ENCODE assay signal across 2 cellular contexts in the genomic region with DNA sequence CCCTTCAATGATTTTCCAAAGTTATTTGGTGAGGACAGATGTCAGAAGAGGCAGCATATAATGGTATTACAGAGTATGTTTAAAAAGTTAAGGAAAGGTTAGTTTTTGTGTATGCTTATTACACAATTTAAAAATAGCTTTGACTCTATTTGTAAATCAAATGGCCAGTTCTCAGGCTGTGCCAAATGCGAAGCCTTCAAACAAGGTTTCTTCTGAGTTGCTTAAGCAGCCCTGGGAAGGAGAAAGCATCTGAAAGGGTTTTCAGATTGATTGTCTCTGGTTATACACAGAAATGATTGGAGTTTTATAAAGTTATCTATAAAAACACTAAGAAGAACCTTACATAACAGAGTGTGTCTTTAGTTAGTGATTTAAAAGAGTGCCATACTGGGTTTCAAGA.
TF ChIP-seq lines count a peak whose summit lies in the region.

No MANE protein-coding gene starts in this region.

TF ChIP-seq in SK-N-SH, 30 proteins besides CTCF, POLR2A, EP300 and RAD21 (continued from another document):
- TF ChIP-seq, protein P1, sequence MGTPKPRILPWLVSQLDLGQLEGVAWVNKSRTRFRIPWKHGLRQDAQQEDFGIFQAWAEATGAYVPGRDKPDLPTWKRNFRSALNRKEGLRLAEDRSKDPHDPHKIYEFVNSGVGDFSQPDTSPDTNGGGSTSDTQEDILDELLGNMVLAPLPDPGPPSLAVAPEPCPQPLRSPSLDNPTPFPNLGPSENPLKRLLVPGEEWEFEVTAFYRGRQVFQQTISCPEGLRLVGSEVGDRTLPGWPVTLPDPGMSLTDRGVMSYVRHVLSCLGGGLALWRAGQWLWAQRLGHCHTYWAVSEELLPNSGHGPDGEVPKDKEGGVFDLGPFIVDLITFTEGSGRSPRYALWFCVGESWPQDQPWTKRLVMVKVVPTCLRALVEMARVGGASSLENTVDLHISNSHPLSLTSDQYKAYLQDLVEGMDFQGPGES (IDR thresholded peaks at IDR 0.05; ENCODE audit: low read depth, low read length): no peak

TF ChIP-seq in SK-N-SH treated with all-trans-retinoic acid at 6 μM for 48 hours, 23 proteins besides CTCF, POLR2A, EP300 and RAD21 (continued from another document):
- TF ChIP-seq, protein P2, sequence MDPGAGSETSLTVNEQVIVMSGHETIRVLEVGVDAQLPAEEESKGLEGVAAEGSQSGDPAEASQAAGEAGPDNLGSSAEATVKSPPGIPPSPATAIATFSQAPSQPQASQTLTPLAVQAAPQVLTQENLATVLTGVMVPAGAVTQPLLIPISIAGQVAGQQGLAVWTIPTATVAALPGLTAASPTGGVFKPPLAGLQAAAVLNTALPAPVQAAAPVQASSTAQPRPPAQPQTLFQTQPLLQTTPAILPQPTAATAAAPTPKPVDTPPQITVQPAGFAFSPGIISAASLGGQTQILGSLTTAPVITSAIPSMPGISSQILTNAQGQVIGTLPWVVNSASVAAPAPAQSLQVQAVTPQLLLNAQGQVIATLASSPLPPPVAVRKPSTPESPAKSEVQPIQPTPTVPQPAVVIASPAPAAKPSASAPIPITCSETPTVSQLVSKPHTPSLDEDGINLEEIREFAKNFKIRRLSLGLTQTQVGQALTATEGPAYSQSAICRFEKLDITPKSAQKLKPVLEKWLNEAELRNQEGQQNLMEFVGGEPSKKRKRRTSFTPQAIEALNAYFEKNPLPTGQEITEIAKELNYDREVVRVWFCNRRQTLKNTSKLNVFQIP (CRISPR knock-in tag; IDR thresholded peaks at IDR 0.05; ENCODE audit: borderline replicate concordance, low read depth): no peak
- no peak for TF ChIP-seq BACH2 (CRISPR knock-in tag; IDR thresholded peaks at IDR 0.05; ENCODE audit: borderline replicate concordance)
- TF ChIP-seq, protein P3, sequence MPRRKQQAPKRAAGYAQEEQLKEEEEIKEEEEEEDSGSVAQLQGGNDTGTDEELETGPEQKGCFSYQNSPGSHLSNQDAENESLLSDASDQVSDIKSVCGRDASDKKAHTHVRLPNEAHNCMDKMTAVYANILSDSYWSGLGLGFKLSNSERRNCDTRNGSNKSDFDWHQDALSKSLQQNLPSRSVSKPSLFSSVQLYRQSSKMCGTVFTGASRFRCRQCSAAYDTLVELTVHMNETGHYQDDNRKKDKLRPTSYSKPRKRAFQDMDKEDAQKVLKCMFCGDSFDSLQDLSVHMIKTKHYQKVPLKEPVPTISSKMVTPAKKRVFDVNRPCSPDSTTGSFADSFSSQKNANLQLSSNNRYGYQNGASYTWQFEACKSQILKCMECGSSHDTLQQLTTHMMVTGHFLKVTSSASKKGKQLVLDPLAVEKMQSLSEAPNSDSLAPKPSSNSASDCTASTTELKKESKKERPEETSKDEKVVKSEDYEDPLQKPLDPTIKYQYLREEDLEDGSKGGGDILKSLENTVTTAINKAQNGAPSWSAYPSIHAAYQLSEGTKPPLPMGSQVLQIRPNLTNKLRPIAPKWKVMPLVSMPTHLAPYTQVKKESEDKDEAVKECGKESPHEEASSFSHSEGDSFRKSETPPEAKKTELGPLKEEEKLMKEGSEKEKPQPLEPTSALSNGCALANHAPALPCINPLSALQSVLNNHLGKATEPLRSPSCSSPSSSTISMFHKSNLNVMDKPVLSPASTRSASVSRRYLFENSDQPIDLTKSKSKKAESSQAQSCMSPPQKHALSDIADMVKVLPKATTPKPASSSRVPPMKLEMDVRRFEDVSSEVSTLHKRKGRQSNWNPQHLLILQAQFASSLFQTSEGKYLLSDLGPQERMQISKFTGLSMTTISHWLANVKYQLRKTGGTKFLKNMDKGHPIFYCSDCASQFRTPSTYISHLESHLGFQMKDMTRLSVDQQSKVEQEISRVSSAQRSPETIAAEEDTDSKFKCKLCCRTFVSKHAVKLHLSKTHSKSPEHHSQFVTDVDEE (CRISPR knock-in tag; IDR thresholded peaks at IDR 0.05): no peak
- no peak for TF ChIP-seq ZNF8 (CRISPR knock-in tag; IDR thresholded peaks at IDR 0.05)
- no peak for TF ChIP-seq ESRRG (CRISPR knock-in tag; IDR thresholded peaks at IDR 0.05)
- TF ChIP-seq TOX (CRISPR knock-in tag; IDR thresholded peaks at IDR 0.05; ENCODE audit: borderline replicate concordance): no peak
- no peak for TF ChIP-seq SNAI2 (CRISPR knock-in tag; IDR thresholded peaks at IDR 0.05)
- TF ChIP-seq ZC3H10 (CRISPR knock-in tag; IDR thresholded peaks at IDR 0.05): no peak
- no peak for TF ChIP-seq OSR1 (CRISPR knock-in tag; IDR thresholded peaks at IDR 0.05)
- no peak for TF ChIP-seq RARB (CRISPR knock-in tag; IDR thresholded peaks at IDR 0.05)
- no peak for TF ChIP-seq TCF4 (CRISPR knock-in tag; IDR thresholded peaks at IDR 0.05; ENCODE audit: borderline replicate concordance)
- no peak for TF ChIP-seq CSDC2 (CRISPR knock-in tag; IDR thresholded peaks at IDR 0.05)
- TF ChIP-seq ISL1 (CRISPR knock-in tag; IDR thresholded peaks at IDR 0.05): no peak
- no peak for TF ChIP-seq GLIS3 (CRISPR knock-in tag; IDR thresholded peaks at IDR 0.05)
- TF ChIP-seq, protein P4, sequence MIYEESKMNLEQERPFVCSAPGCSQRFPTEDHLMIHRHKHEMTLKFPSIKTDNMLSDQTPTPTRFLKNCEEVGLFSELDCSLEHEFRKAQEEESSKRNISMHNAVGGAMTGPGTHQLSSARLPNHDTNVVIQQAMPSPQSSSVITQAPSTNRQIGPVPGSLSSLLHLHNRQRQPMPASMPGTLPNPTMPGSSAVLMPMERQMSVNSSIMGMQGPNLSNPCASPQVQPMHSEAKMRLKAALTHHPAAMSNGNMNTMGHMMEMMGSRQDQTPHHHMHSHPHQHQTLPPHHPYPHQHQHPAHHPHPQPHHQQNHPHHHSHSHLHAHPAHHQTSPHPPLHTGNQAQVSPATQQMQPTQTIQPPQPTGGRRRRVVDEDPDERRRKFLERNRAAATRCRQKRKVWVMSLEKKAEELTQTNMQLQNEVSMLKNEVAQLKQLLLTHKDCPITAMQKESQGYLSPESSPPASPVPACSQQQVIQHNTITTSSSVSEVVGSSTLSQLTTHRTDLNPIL (CRISPR knock-in tag; IDR thresholded peaks at IDR 0.05; ENCODE audit: low read depth): no peak
TF ChIP-seq in SK-N-SH treated with all-trans-retinoic acid at 6 μM for 48 hours: peak in this region for 0.
